19 cellular contexts compared by ENCODE assay signal in genomic region chr1:56585985-56586384, GRCh38. TPM values are rescaled to one million over a fixed set of nuclear protein-coding genes. Genes with fewer than 3 reads are reported as not detected.
"Had no signal": no experiment of that assay in that cellular context is flagged by ENCODE, and none has a peak within 500 bp of the region (broad histone marks: within the 10 kb centered on the region; RNA-seq: fewer than 3 reads in every experiment).

No MANE protein-coding gene starts in this region.

- H3K36me3 ChIP-seq: gastrocnemius medialis, heart right ventricle, neural progenitor cell had no signal

- DNase-seq: activated CD4-positive, alpha-beta T cell treated with anti-CD3 and anti-CD28 coated beads, Interleukin-2, amount 50 U/mL, for 4 hours; activated CD4-positive, CD25-positive, alpha-beta regulatory T cell treated with anti-CD3 and anti-CD28 coated beads, Interleukin-2, amount 50 U/mL, for 72 hours; activated naive CD4-positive, alpha-beta T cell treated with anti-CD3 and anti-CD28 coated beads for 36 hours; activated naive CD8-positive, alpha-beta T cell treated with anti-CD3 and anti-CD28 coated beads, Interleukin-2, amount 50 U/mL, for 24 hours; aorta; cerebellar nuclear complex; dermis blood vessel endothelial cell; effector memory CD8-positive, alpha-beta T cell; gastrocnemius medialis; heart right ventricle; mammary epithelial cell; naive B cell; stimulated activated CD4-positive, alpha-beta T cell treated with anti-CD3 and anti-CD28 coated beads, Interleukin-12 subunit alpha, Interleukin-12 subunit beta, amount 100 ng/mL, for 4 hours; T1000 had no signal

- H3K4me3 ChIP-seq: gastrocnemius medialis, heart right ventricle, neural progenitor cell had no signal

- H3K9me3 ChIP-seq: gastrocnemius medialis had no signal

- H3K27ac ChIP-seq: epithelial cell of prostate, gastrocnemius medialis, heart right ventricle, neural progenitor cell, parathyroid adenoma had no signal

- H3K4me1 ChIP-seq: parathyroid adenoma had no signal

- H3K27me3 ChIP-seq: gastrocnemius medialis, heart right ventricle, neural progenitor cell had no signal

- ATAC-seq: activated naive CD8-positive, alpha-beta T cell treated with anti-CD3 and anti-CD28 coated beads, Interleukin-2, amount 50 U/mL, for 24 hours; effector memory CD8-positive, alpha-beta T cell; gastrocnemius medialis; heart right ventricle; stimulated activated effector memory CD8-positive, alpha-beta T cell treated with anti-CD3 and anti-CD28 coated beads, Interleukin-12 subunit alpha, Interleukin-12 subunit beta, amount 100 ng/mL, for 72 hours had no signal

RNA-seq across cellular contexts. Expression of gene PLPP3, which starts 6.6 kb away (rescaled TPM):
- total RNA-seq: activated naive CD4-positive, alpha-beta T cell treated with anti-CD3 and anti-CD28 coated beads for 36 hours; activated T-helper 2 cell treated with anti-CD3 and anti-CD28 coated beads, Interferon-gamma antibody, Interleukin-2, Interleukin-4, amounts not matched to agents 10 μg/mL and 5 μg/mL and 100 μg/mL, durations not matched to agents 14 hours and 24 hours and 36 hours had no signal

RNA-seq across cellular contexts. Expression of gene PRKAA2, which starts 59.1 kb away (rescaled TPM):
- total RNA-seq: activated naive CD4-positive, alpha-beta T cell treated with anti-CD3 and anti-CD28 coated beads for 36 hours; activated T-helper 2 cell treated with anti-CD3 and anti-CD28 coated beads, Interferon-gamma antibody, Interleukin-2, Interleukin-4, amounts not matched to agents 10 μg/mL and 5 μg/mL and 100 μg/mL, durations not matched to agents 14 hours and 24 hours and 36 hours had no signal
